27 cellular contexts compared by ENCODE assay signal in the genomic region with DNA sequence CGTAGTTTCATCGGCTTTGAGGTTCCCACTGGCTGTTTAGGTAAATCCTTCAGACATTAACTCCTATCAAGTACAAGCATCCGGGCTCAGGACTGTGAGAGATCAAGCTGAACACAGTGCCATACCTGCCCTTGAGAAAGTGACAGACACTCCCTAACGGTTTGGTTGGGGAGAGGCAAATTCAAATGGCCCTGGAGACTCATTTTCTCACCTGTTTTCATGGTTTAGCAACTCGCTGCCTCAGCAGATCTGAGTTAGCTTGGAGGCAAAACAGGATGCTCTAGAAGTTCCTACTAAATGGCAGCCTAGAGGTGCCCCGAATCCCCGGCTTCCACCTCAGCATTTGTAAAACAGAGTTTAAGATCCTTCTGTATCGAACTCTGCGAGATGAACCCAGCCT. TPM values are rescaled to one million over a fixed set of nuclear protein-coding genes. Genes with fewer than 3 reads are reported as not detected.
A peak's percentile ranks its signal among the peaks of the same experiment; 100 is the strongest.
DNase-seq lines count a peak whose midpoint lies in the region; ATAC-seq and TF ChIP-seq lines count a peak whose summit lies in the region.
"Had no signal": no experiment of that assay in that cellular context is flagged by ENCODE, and none has a peak within 500 bp of the region (broad histone marks: within the 10 kb centered on the region; RNA-seq: fewer than 3 reads in every experiment).

No MANE protein-coding gene starts in this region.

- H3F3A ChIP-seq in neural progenitor cell (ENCODE audit: low read depth): peaks cover 18% of the 10 kb centered on the region

- H3K27ac ChIP-seq in HEK293 (ENCODE audit: extremely low read depth, low read depth, low read length): no peak overlapping the region
- H3K27ac ChIP-seq in neural progenitor cell: no peak overlapping the region
- H3K27ac ChIP-seq: brain microvascular endothelial cell, heart left ventricle, RWPE1, skin epidermis, suprapubic skin, upper lobe of left lung had no signal

- peaks cover 26% of the 10 kb centered on the region for H3K27me3 ChIP-seq in neural progenitor cell
- H3K27me3 ChIP-seq: brain microvascular endothelial cell had no signal

- H3K4me2 ChIP-seq in neural progenitor cell: peak overlapping the region; percentile 65

- DNase-seq in NK-92 treated with Interleukin-12 subunit alpha and Interleukin-12 subunit beta, amount 100 ng/mL, for 24 hours (lab: John Stamatoyannopoulos, UW): peak; percentile 38
- no peak for DNase-seq in NK-92 (lab: John Stamatoyannopoulos, UW; ENCODE audit: unreplicated experiment)
- DNase-seq in T-helper 17 cell: no peak
- DNase-seq in neural progenitor cell (ENCODE audit: low spot score): no peak
- DNase-seq in mucosa of gallbladder (ENCODE audit: low spot score): no peak
- no peak for DNase-seq in putamen (ENCODE audit: low spot score)
- DNase-seq in HuH-7 (ENCODE audit: low spot score): no peak
- DNase-seq: activated B cell treated with CpG ODN at 0.5 μM for 24 hours; activated CD4-positive, alpha-beta T cell treated with anti-CD3 and anti-CD28 coated beads, Interleukin-2, amount 50 U/mL, for 4 hours; activated CD8-positive, alpha-beta memory T cell treated with anti-CD3 and anti-CD28 coated beads, Interleukin-2, amount 50 U/mL, for 4 hours; activated naive CD4-positive, alpha-beta T cell treated with anti-CD3 and anti-CD28 coated beads, Interleukin-2, amount 50 U/mL, for 16 hours; amniotic stem cell; brain microvascular endothelial cell; CD8-positive, alpha-beta T cell; foreskin melanocyte; heart left ventricle; KG1; kidney; midbrain; naive thymus-derived CD8-positive, alpha-beta T cell; NCI-H2029 treated with DMSO at 0.1 percent for 48 hours; stimulated activated naive B cell treated with anti-CD40 and anti-IgM and Interleukin-4, amounts not matched to agents 10 μg/mL and 1 μg/mL and 100 μg/mL, for 72 hours; upper lobe of left lung had no signal

- H3K4me1 Mint-ChIP-seq in T-helper 17 cell (peaks cover 16% of the 10 kb centered on the region), neural progenitor cell (peaks cover 28% of the 10 kb centered on the region)

- peak overlapping the region; percentile 19 for H3K27ac Mint-ChIP-seq in T-helper 17 cell
- no peak overlapping the region for H3K27ac Mint-ChIP-seq in neural progenitor cell
- H3K27ac Mint-ChIP-seq: activated B cell treated with CpG ODN at 0.5 μM for 24 hours; CD8-positive, alpha-beta T cell; stimulated activated naive B cell treated with anti-CD40 and anti-IgM and Interleukin-4, amounts not matched to agents 10 μg/mL and 1 μg/mL and 100 μg/mL, for 72 hours had no signal

- H3K9me3 ChIP-seq in HEK293 (ENCODE audit: control insufficient read depth, insufficient read depth, low read depth, low read length): no peaks in the 10 kb centered on the region
- no peaks in the 10 kb centered on the region for H3K9me3 ChIP-seq in T-helper 17 cell (ENCODE audit: control insufficient read depth, low read length, poor library complexity, severe bottlenecking)
- H3K9me3 ChIP-seq in neural progenitor cell (ENCODE audit: low read depth): no peaks in the 10 kb centered on the region
- H3K9me3 ChIP-seq: heart left ventricle, suprapubic skin, upper lobe of left lung had no signal

- POLR2A ChIA-PET in HEK293 (lab: Yijun Ruan, JAX): interaction anchor here (1.5 kb wide), 1 partner anchor 25 kb away, joined by 7 read pairs; no protein-coding TSS in a partner anchor

- H3K4me1 ChIP-seq in HEK293 (ENCODE audit: control insufficient read depth, insufficient read depth, low read length) (peaks cover 16% of the 10 kb centered on the region), neural progenitor cell (peaks cover 36% of the 10 kb centered on the region)

- peak; percentile 43 for ATAC-seq in T-helper 17 cell
- ATAC-seq: CD8-positive, alpha-beta T cell; heart left ventricle; naive thymus-derived CD8-positive, alpha-beta T cell; stimulated activated naive B cell treated with anti-CD40 and anti-IgM and Interleukin-4, amounts not matched to agents 10 μg/mL and 1 μg/mL and 100 μg/mL, for 72 hours had no signal

- H3K27me3 Mint-ChIP-seq in T-helper 17 cell (peaks cover 20% of the 10 kb centered on the region), neural progenitor cell (ENCODE audit: insufficient read depth, low read depth) (peaks cover 3% of the 10 kb centered on the region)

- CTCF ChIA-PET in HEK293 (lab: Yijun Ruan, JAX): interaction anchor here (0.7 to 1.4 kb wide), 3 partner anchors 26 to 30 kb away, joined by 3 to 4 read pairs (median 4); no protein-coding TSS in a partner anchor

- no peak overlapping the region for H3K4me3 ChIP-seq in HEK293 (ENCODE audit: low read depth, low read length)
- H3K4me3 ChIP-seq in neural progenitor cell: no peak overlapping the region
- H3K4me3 ChIP-seq: heart left ventricle, skin epidermis, suprapubic skin, upper lobe of left lung had no signal

- no peaks in the 10 kb centered on the region for H3K9me3 Mint-ChIP-seq in neural progenitor cell
- H3K9me3 Mint-ChIP-seq: activated B cell treated with CpG ODN at 0.5 μM for 24 hours; CD8-positive, alpha-beta T cell; naive thymus-derived CD8-positive, alpha-beta T cell; stimulated activated naive B cell treated with anti-CD40 and anti-IgM and Interleukin-4, amounts not matched to agents 10 μg/mL and 1 μg/mL and 100 μg/mL, for 72 hours had no signal

- peak overlapping the region; percentile 81 for H2AFZ ChIP-seq in neural progenitor cell (replicated peaks)

- no peak overlapping the region for H3K9ac ChIP-seq in neural progenitor cell

- TF ChIP-seq CTCF in HEK293 (tag by site-specific recombination; IDR thresholded peaks at IDR 0.05) (no peak), neural progenitor cell (IDR thresholded peaks at IDR 0.05) (no peak)

- peaks cover 6% of the 10 kb centered on the region for H3K36me3 Mint-ChIP-seq in T-helper 17 cell (ENCODE audit: low read depth)
- H3K36me3 Mint-ChIP-seq in neural progenitor cell: no peaks in the 10 kb centered on the region

- peaks cover 6% of the 10 kb centered on the region for H3K79me2 ChIP-seq in neural progenitor cell (ENCODE audit: low read depth)

- H3K36me3 ChIP-seq in HEK293 (ENCODE audit: control insufficient read depth in 2 of 2, insufficient read depth in 1 of 2, low read length in 2 of 2) (no peaks in the 10 kb centered on the region), neural progenitor cell (no peaks in the 10 kb centered on the region)
- H3K36me3 ChIP-seq: brain microvascular endothelial cell, heart left ventricle, suprapubic skin, upper lobe of left lung had no signal

- peaks cover 8% of the 10 kb centered on the region for H4K20me1 ChIP-seq in neural progenitor cell (ENCODE audit: low read depth)

- H3K4me3 Mint-ChIP-seq in T-helper 17 cell: peak overlapping the region; percentile 5
- H3K4me3 Mint-ChIP-seq in neural progenitor cell: no peak overlapping the region
- H3K4me3 Mint-ChIP-seq: activated B cell treated with CpG ODN at 0.5 μM for 24 hours; CD8-positive, alpha-beta T cell; naive thymus-derived CD8-positive, alpha-beta T cell; stimulated activated naive B cell treated with anti-CD40 and anti-IgM and Interleukin-4, amounts not matched to agents 10 μg/mL and 1 μg/mL and 100 μg/mL, for 72 hours had no signal

TF ChIP-seq in HEK293, 187 proteins besides CTCF, POLR2A, EP300 and RAD21:
- TF ChIP-seq ZBTB48 (tag by site-specific recombination; IDR thresholded peaks at IDR 0.05): peak; percentile 62; the same call in 1 of the 2 replicates
- TF ChIP-seq, protein P1, sequence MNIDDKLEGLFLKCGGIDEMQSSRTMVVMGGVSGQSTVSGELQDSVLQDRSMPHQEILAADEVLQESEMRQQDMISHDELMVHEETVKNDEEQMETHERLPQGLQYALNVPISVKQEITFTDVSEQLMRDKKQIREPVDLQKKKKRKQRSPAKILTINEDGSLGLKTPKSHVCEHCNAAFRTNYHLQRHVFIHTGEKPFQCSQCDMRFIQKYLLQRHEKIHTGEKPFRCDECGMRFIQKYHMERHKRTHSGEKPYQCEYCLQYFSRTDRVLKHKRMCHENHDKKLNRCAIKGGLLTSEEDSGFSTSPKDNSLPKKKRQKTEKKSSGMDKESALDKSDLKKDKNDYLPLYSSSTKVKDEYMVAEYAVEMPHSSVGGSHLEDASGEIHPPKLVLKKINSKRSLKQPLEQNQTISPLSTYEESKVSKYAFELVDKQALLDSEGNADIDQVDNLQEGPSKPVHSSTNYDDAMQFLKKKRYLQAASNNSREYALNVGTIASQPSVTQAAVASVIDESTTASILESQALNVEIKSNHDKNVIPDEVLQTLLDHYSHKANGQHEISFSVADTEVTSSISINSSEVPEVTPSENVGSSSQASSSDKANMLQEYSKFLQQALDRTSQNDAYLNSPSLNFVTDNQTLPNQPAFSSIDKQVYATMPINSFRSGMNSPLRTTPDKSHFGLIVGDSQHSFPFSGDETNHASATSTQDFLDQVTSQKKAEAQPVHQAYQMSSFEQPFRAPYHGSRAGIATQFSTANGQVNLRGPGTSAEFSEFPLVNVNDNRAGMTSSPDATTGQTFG (tag by site-specific recombination; IDR thresholded peaks at IDR 0.05; ENCODE audit: borderline replicate concordance): no peak
TF ChIP-seq in HEK293: peak in this region for 1.

RNA-seq across cellular contexts. Expression of a gene that starts 3.6 kb away (rescaled TPM):
- total RNA-seq in T-helper 17 cell: 10 to 100 TPM; 43.9 to 57.3 TPM
- 40.2 and 61.0 TPM in 2 replicates for total RNA-seq in neural progenitor cell (ENCODE audit: low replicate concordance)
- total RNA-seq in mucosa of gallbladder: 42.1 TPM

RNA-seq across cellular contexts. Expression of a gene that starts 41.7 kb away (rescaled TPM):
- total RNA-seq in T-helper 17 cell: 10 to 100 TPM; 48.7 to 53.6 TPM
- 42.8 and 74.7 TPM in 2 replicates for total RNA-seq in neural progenitor cell (ENCODE audit: low replicate concordance)
- 880 TPM for total RNA-seq in mucosa of gallbladder

Comparison
In these comparisons a context has a peak if more than half of its experiments do, and no peak if none do; other contexts are left out.
1. RNA of a gene that starts 41.7 kb away (total RNA-seq): 880 TPM in mucosa of gallbladder (single experiment); 42.8 to 74.7 TPM in neural progenitor cell and 48.7 to 53.6 TPM in T-helper 17 cell; every median in the first group is over 10 times any median in the second.